In genomic region chr11:93198221-93198650, GRCh38 we compare ENCODE assay signal across 8 cellular contexts. TPM values are rescaled to one million over a fixed set of nuclear protein-coding genes. Genes with fewer than 3 reads are reported as not detected.
DNase-seq lines count a peak whose midpoint lies in the region; ATAC-seq and TF ChIP-seq lines count a peak whose summit lies in the region.

No MANE protein-coding gene starts in this region.

- H3K36me3 Mint-ChIP-seq in activated CD4-positive, alpha-beta memory T cell treated with anti-CD3 and anti-CD28 coated beads for 36 hours, result no peaks in the 10 kb centered on the region

- H3K9me3 ChIP-seq in A673 (ENCODE audit: low read depth, low read length, poor library complexity, severe bottlenecking), result no peaks in the 10 kb centered on the region
- no peaks in the 10 kb centered on the region for H3K9me3 ChIP-seq in right atrium auricular region
- no peaks in the 10 kb centered on the region for H3K9me3 ChIP-seq in skeletal muscle satellite cell (replicated peaks; ENCODE audit: low read length)

- H3K9me3 Mint-ChIP-seq in activated CD4-positive, alpha-beta memory T cell treated with anti-CD3 and anti-CD28 coated beads for 36 hours, result no peaks in the 10 kb centered on the region

- H3K27ac Mint-ChIP-seq in activated CD4-positive, alpha-beta memory T cell treated with anti-CD3 and anti-CD28 coated beads for 36 hours, result peak overlapping the region; percentile 61

- peaks cover 2% of the 10 kb centered on the region for H3K27me3 Mint-ChIP-seq in activated CD4-positive, alpha-beta memory T cell treated with anti-CD3 and anti-CD28 coated beads for 36 hours

- no peak for DNase-seq in A673 (ENCODE audit: low spot score)
- DNase-seq in activated CD4-positive, alpha-beta memory T cell treated with anti-CD3 and anti-CD28 coated beads for 36 hours, result no peak
- no peak for DNase-seq in right atrium auricular region (ENCODE audit: low spot score)
- no peak for DNase-seq in anterior cingulate cortex (lab: John Stamatoyannopoulos, UW)

- H3K4me1 ChIP-seq in A673 (ENCODE audit: insufficient read depth, low read length, poor library complexity, severe bottlenecking), result peaks cover 5% of the 10 kb centered on the region
- H3K4me1 ChIP-seq in right atrium auricular region, result peaks cover 0 to 4% of the 10 kb centered on the region in 2 donors
- peaks cover 4% of the 10 kb centered on the region for H3K4me1 ChIP-seq in skeletal muscle satellite cell (ENCODE audit: control insufficient read depth, insufficient read depth, low read length)

- H3K4me2 ChIP-seq in skeletal muscle satellite cell (ENCODE audit: low read length), result peak overlapping the region; percentile 97

- CTCF ChIA-PET in A673 (lab: Charles Lee), result no interaction called here
- CTCF ChIA-PET in activated CD4-positive, alpha-beta memory T cell treated with anti-CD3 and anti-CD28 coated beads for 36 hours (lab: Charles Lee), result interaction anchor here (1.4 kb wide), 1 partner anchor 257 kb away, joined by 4 read pairs; no protein-coding TSS in a partner anchor

- intact Hi-C loops in A673 (cut with micrococcal nuclease; ENCODE audit: unreplicated experiment), result no loop called here
- intact Hi-C loops in activated CD4-positive, alpha-beta memory T cell treated with anti-CD3 and anti-CD28 coated beads for 36 hours (cut with micrococcal nuclease), result loop anchor here (5.0 to 10.0 kb wide), 3 partner anchors 233 to 1297 kb away; partner anchors contain the start of genes ANKRD49, MRE11 and MTNR1B

- H3K27me3 ChIP-seq in A673 (replicated peaks; ENCODE audit: insufficient read depth, low read depth, low read length, poor library complexity) (peaks cover 9% of the 10 kb centered on the region), right atrium auricular region (no peaks in the 10 kb centered on the region), skeletal muscle satellite cell (ENCODE audit: control insufficient read depth, insufficient read depth, low read length) (peaks cover 3% of the 10 kb centered on the region)

- ATAC-seq in GM19395 (IDR thresholded peaks at IDR 0.05; ENCODE audit: unreplicated experiment), result peak; percentile 1
- ATAC-seq in HG03108 (IDR thresholded peaks at IDR 0.05; ENCODE audit: unreplicated experiment), result no peak
- no peak for ATAC-seq in GM21447 (IDR thresholded peaks at IDR 0.05; ENCODE audit: unreplicated experiment)

- TSS peak; percentile 80 for BruUV-seq in A673 (replicated peaks; lab: Mats Ljungman, UMichigan)

- peak overlapping the region; percentile 98 for H3K4me3 Mint-ChIP-seq in activated CD4-positive, alpha-beta memory T cell treated with anti-CD3 and anti-CD28 coated beads for 36 hours

- POLR2A ChIA-PET in A673 (lab: Charles Lee; ENCODE audit: low non-redundant PET), result no interaction called here
- POLR2A ChIA-PET in activated CD4-positive, alpha-beta memory T cell treated with anti-CD3 and anti-CD28 coated beads for 36 hours (lab: Charles Lee), result interaction anchor here (0.9 to 3.1 kb wide), 4 partner anchors 9 to 586 kb away, joined by 4 to 13 read pairs (median 6); partner anchors contain the start of genes C11orf54, CEP295, MED17 and TAF1D

- H3K4me3 ChIP-seq in A673 (ENCODE audit: low read depth, low read length, poor library complexity, severe bottlenecking), result peak overlapping the region; percentile 64
- peak overlapping the region; percentile 69 to 88 for H3K4me3 ChIP-seq in right atrium auricular region
- peak overlapping the region; percentile 79 for H3K4me3 ChIP-seq in skeletal muscle satellite cell (ENCODE audit: low read length)

- H3K4me1 Mint-ChIP-seq in activated CD4-positive, alpha-beta memory T cell treated with anti-CD3 and anti-CD28 coated beads for 36 hours (ENCODE audit: low read depth), result peaks cover 23% of the 10 kb centered on the region

- peak overlapping the region; percentile 98 for H3K9ac ChIP-seq in skeletal muscle satellite cell (ENCODE audit: low read depth, low read length)

- TF ChIP-seq CTCF in A673 (conservative IDR thresholded peaks at IDR 0.05; ENCODE audit: low read depth, low read length), result no peak
- TF ChIP-seq CTCF in right atrium auricular region (IDR thresholded peaks at IDR 0.05), result no peak

- no peaks in the 10 kb centered on the region for H3K36me3 ChIP-seq in A673 (ENCODE audit: insufficient read depth, low read length, poor library complexity, severe bottlenecking)
- H3K36me3 ChIP-seq in right atrium auricular region, result no peaks in the 10 kb centered on the region
- no peaks in the 10 kb centered on the region for H3K36me3 ChIP-seq in skeletal muscle satellite cell (ENCODE audit: insufficient read depth, low read length)

- H3K27ac ChIP-seq in A673 (ENCODE audit: low read depth, low read length, poor library complexity, severe bottlenecking) (peak overlapping the region; percentile 89), right atrium auricular region (peak overlapping the region; percentile 93 to 98)

RNA-seq across cellular contexts. Expression of gene SLC36A4, which starts 0.4 kb away (rescaled TPM):
- total RNA-seq in A673 (2021) (28.2 and 31.0 TPM in 2 replicates), right atrium auricular region (10 to 100 TPM in 1 of 2 donors, 1 to 10 TPM in 1; 6.9 to 13.2 TPM)
- 10 to 100 TPM; 13.9 to 14.0 TPM for total RNA-seq in activated CD4-positive, alpha-beta memory T cell treated with anti-CD3 and anti-CD28 coated beads for 36 hours
- total RNA-seq in skeletal muscle satellite cell (2012; rRNA removed), result 12.2 and 15.3 TPM in 2 replicates
